In genomic region chr20:19549896-19550295, GRCh38 we compare ENCODE assay signal across 6 cellular contexts.
"Had no signal": no experiment of that assay in that cellular context is flagged by ENCODE, and none has a peak within 500 bp of the region (broad histone marks: within the 10 kb centered on the region; RNA-seq: fewer than 3 reads in every experiment).

No MANE protein-coding gene starts in this region.

- H3K4me3 ChIP-seq: GM23338 had no signal

- ATAC-seq: GM23338, HepG2 had no signal

- H3K27ac ChIP-seq: HL-60 had no signal

- DNase-seq: H9, HCEC 1CT, KBM-7 had no signal

- H2AFZ ChIP-seq: GM23338 had no signal

- H3K4me2 ChIP-seq: GM23338 had no signal
